ENCODE assay signal across 23 cellular contexts in the genomic region with DNA sequence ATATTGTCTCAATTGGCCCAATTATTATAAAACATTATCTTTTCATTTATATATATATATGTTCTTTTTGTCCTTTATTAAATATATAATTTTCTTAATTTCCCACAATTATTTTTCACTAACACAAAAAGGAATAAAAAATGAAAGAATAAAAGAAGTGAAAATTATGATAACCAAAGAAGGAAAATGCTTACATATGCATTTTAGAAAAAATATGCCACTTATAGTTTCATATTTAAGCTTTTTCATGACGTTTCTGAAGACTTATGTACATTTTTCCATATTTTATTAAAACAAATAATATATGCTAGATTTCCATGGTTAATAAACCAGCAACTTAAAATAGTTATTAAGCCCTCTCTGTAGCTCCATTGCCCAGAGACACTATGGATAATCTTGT.
"Had no signal": no experiment of that assay in that cellular context is flagged by ENCODE, and none has a peak within 500 bp of the region (broad histone marks: within the 10 kb centered on the region; RNA-seq: fewer than 3 reads in every experiment).

No MANE protein-coding gene starts in this region.

- H3K4me2 ChIP-seq: KMS-11 had no signal

- DNase-seq: Kasumi-1, MM.1S, NCI-H1092 treated with DMSO at 0.1 percent for 48 hours, NCI-H1436, NCI-H187, NCI-H2029, NCI-H2081 treated with DMSO at 0.1 percent for 48 hours, NCI-H2171, NCI-H226, NCI-H446, NCI-H510A, NCI-H524 treated with DMSO at 0.1 percent for 48 hours, NCI-H69, NCI-H774, Right ventricle myocardium superior, RPMI8226, SIG-M5 had no signal

- H3K4me3 ChIP-seq: SJSA1, SK-N-MC had no signal

- H3K9me3 ChIP-seq: SJSA1 had no signal

- H3K27me3 ChIP-seq: SJSA1 had no signal

- H3K4me1 ChIP-seq: SJSA1 had no signal

- H3K27ac ChIP-seq: HL-60, KMS-11, SJSA1, SK-N-MC had no signal

- FAIRE-seq: HTR-8/SVneo, RCC 7860 had no signal

- H3K9ac ChIP-seq: KMS-11 had no signal

- H3K36me3 ChIP-seq: SJSA1 had no signal
